ENCODE assay signal across 19 cellular contexts in the genomic region with DNA sequence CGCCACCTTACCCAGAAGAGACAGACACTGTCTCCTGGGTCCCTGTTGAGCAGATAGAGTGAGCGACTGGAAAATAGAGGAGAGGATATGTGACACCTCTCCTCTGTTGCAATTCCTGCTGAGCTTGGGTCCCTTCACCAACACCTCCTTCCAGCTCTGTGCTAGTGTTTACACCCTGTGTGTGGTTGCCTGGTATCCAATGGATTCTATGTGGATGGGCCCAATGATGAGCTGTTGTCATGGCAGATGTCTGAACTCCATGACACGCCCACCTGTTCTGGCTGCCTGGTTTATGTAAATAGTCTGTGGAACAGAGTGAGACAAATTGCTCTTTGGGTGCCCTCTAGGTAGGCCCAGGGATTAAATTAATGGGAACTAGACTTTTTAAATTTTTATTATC. TPM values are rescaled to one million over a fixed set of nuclear protein-coding genes. Genes with fewer than 3 reads are reported as not detected.
DNase-seq lines count a peak whose midpoint lies in the region; ATAC-seq and TF ChIP-seq lines count a peak whose summit lies in the region.
"Had no signal": no experiment of that assay in that cellular context is flagged by ENCODE, and none has a peak within 500 bp of the region (broad histone marks: within the 10 kb centered on the region; RNA-seq: fewer than 3 reads in every experiment).

No MANE protein-coding gene starts in this region.

- no peak overlapping the region for H2AFZ ChIP-seq in IMR-90 (replicated peaks; ENCODE audit: low read length, poor library complexity)

- no peak overlapping the region for H3K56ac ChIP-seq in IMR-90 (ENCODE audit: extremely low read depth, insufficient read depth, low read length)

- no peaks in the 10 kb centered on the region for H3K4me1 Mint-ChIP-seq in endothelial cell (ENCODE audit: unreplicated experiment)
- H3K4me1 Mint-ChIP-seq: T-helper 17 cell had no signal

- peaks cover 66% of the 10 kb centered on the region for H3K36me3 Mint-ChIP-seq in endothelial cell (ENCODE audit: low read depth, unreplicated experiment)

- no peak overlapping the region for H4K5ac ChIP-seq in IMR-90 (ENCODE audit: low read depth, low read length)

- no peaks in the 10 kb centered on the region for H3K9me3 Mint-ChIP-seq in endothelial cell (ENCODE audit: unreplicated experiment)
- H3K9me3 Mint-ChIP-seq: CD8-positive, alpha-beta T cell had no signal

- H3K27ac Mint-ChIP-seq in endothelial cell (ENCODE audit: unreplicated experiment) = no peak overlapping the region
- H3K27ac Mint-ChIP-seq: CD8-positive, alpha-beta T cell; T-helper 17 cell had no signal

- DNase-seq in NCI-H1417 (lab: John Stamatoyannopoulos, UW) = peak in 2 of 3 experiments; percentile 7 to 64
- no peak for DNase-seq in NCI-H1417 treated with DMSO at 0.1 percent for 48 hours (lab: John Stamatoyannopoulos, UW)
- no peak for DNase-seq in IMR-90
- peak; percentile 10 for DNase-seq in SHP77 treated with DMSO at 0.1 percent for 48 hours (lab: John Stamatoyannopoulos, UW)
- DNase-seq in left lobe of liver (ENCODE audit: low spot score) = no peak
- no peak for DNase-seq in EL
- DNase-seq in endothelial cell (ENCODE audit: low spot score) = no peak
- no peak for DNase-seq in activated gamma-delta T cell (lab: John Stamatoyannopoulos, UW)
- DNase-seq: 8988T; activated CD4-positive, alpha-beta T cell treated with anti-CD3 and anti-CD28 coated beads for 4 hours; activated T-cell treated with anti-CD3 and anti-CD28 coated beads, Interleukin-2, amount 50 U/mL, for 1 hour; CD8-positive, alpha-beta T cell; cortex of kidney; NCI-H1436 treated with DMSO at 0.1 percent for 48 hours; occipital lobe; T-helper 17 cell had no signal

- H3K79me1 ChIP-seq in IMR-90 (ENCODE audit: low read depth in 1 of 2, low read length in 2 of 2) = peaks cover 22 to 31% of the 10 kb centered on the region in 2 experiments

- TF ChIP-seq RAD21 in IMR-90 (IDR thresholded peaks at IDR 0.05; ENCODE audit: low read length) = no peak

- no peaks in the 10 kb centered on the region for H3K9me1 ChIP-seq in IMR-90 (ENCODE audit: insufficient read depth, low read length)

- peaks cover 79% of the 10 kb centered on the region for H3K36me3 ChIP-seq in IMR-90 (ENCODE audit: control insufficient read depth, insufficient read depth, low read length)

- no peak overlapping the region for H4K91ac ChIP-seq in IMR-90 (ENCODE audit: insufficient read depth, low read depth, low read length)

- WGBS in IMR-90 (ENCODE audit: extremely low coverage in 2 of 2, insufficient read length in 1 of 2), 2 experiments = no CpG with 5 or more reads among the region's 3 CpGs

- no peak overlapping the region for H3K4me3 Mint-ChIP-seq in endothelial cell (ENCODE audit: unreplicated experiment)
- H3K4me3 Mint-ChIP-seq: CD8-positive, alpha-beta T cell; T-helper 17 cell had no signal

- no peak overlapping the region for H2BK20ac ChIP-seq in IMR-90 (ENCODE audit: low read depth, low read length)

- H3K23ac ChIP-seq in IMR-90 (ENCODE audit: low read depth, low read length) = no peak overlapping the region

- no peak overlapping the region for H2BK15ac ChIP-seq in IMR-90 (ENCODE audit: low read depth, low read length)

- no peak overlapping the region for H3K18ac ChIP-seq in IMR-90 (ENCODE audit: low read depth, low read length)

- no peak overlapping the region for H4K8ac ChIP-seq in IMR-90 (ENCODE audit: low read depth in 2 of 2, low read length in 2 of 2)

- H3K4me2 ChIP-seq in IMR-90 (ENCODE audit: low read depth, low read length) = no peak overlapping the region

- no peak overlapping the region for H3K4ac ChIP-seq in IMR-90 (ENCODE audit: low read depth, low read length)

- TF ChIP-seq CTCF in IMR-90 (conservative IDR thresholded peaks at IDR 0.05; ENCODE audit: low read depth, low read length) (no peak), endothelial cell (IDR thresholded peaks at IDR 0.05; ENCODE audit: unreplicated experiment) (no peak)

- no peak overlapping the region for H2AK9ac ChIP-seq in IMR-90 (replicated peaks; ENCODE audit: low read depth, low read length, poor library complexity)

- in situ Hi-C loops in IMR-90 (cut with MboI; ENCODE audit: low sequenced_read_pairs) = no loop called here

- no peak overlapping the region for H3K9ac ChIP-seq in IMR-90 (ENCODE audit: low read depth, low read length)

- no peak overlapping the region for H3K4me3 ChIP-seq in IMR-90 (ENCODE audit: insufficient read depth, low read depth, low read length)
- H3K4me3 ChIP-seq: K562, suprapubic skin had no signal

- H2BK5ac ChIP-seq in IMR-90 (ENCODE audit: low read depth, low read length, poor library complexity, severe bottlenecking) = no peak overlapping the region

- dilution Hi-C loops in IMR-90 (cut with HindIII; ENCODE audit: low sequenced_read_pairs, unreplicated experiment) = no loop called here

- H3K4me1 ChIP-seq in IMR-90 (ENCODE audit: control insufficient read depth, insufficient read depth, low read length) = no peaks in the 10 kb centered on the region
- H3K4me1 ChIP-seq: suprapubic skin had no signal

- H3K9me3 ChIP-seq in IMR-90 (ENCODE audit: control insufficient read depth, insufficient read depth, low read length) = no peaks in the 10 kb centered on the region
- H3K9me3 ChIP-seq: suprapubic skin had no signal

- 0 out of 2 replicates have a peak, but pooled peaks have one; percentile 34 for ATAC-seq in IMR-90 (ENCODE audit: low read depth)
- peak; percentile 38 for ATAC-seq in left lobe of liver
- ATAC-seq: CD8-positive, alpha-beta T cell; esophagus mucosa; K562; T-helper 17 cell had no signal

- CTCF ChIA-PET in IMR-90 (lab: Yijun Ruan, JAX) = no interaction called here

- H3K27me3 ChIP-seq in IMR-90 (ENCODE audit: control insufficient read depth, insufficient read depth, low read length) = no peaks in the 10 kb centered on the region
- H3K27me3 ChIP-seq: suprapubic skin had no signal

- H4K20me1 ChIP-seq in IMR-90 (ENCODE audit: insufficient read depth, low read length) = peaks cover 12% of the 10 kb centered on the region

- POLR2A ChIA-PET in IMR-90 (lab: Charles Lee; ENCODE audit: unreplicated experiment) = no interaction called here

- intact Hi-C loops in IMR-90 (cut with micrococcal nuclease) = no loop called here

- no peak overlapping the region for H2BK120ac ChIP-seq in IMR-90 (ENCODE audit: low read depth, low read length)

- H2AK5ac ChIP-seq in IMR-90 (ENCODE audit: low read depth, low read length) = no peak overlapping the region

- H3K27ac ChIP-seq in IMR-90 (ENCODE audit: insufficient read depth, low read length) = no peak overlapping the region
- H3K27ac ChIP-seq: suprapubic skin had no signal

- no peaks in the 10 kb centered on the region for H3K27me3 Mint-ChIP-seq in endothelial cell (ENCODE audit: unreplicated experiment)
- H3K27me3 Mint-ChIP-seq: T-helper 17 cell had no signal

- BruUV-seq in IMR-90 (replicated peaks; lab: Mats Ljungman, UMichigan) = no TSS peak

- TF ChIP-seq POLR2A in IMR-90 (IDR thresholded peaks at IDR 0.05; ENCODE audit: low read depth, low read length) = no peak

- no peak overlapping the region for H3K14ac ChIP-seq in IMR-90 (replicated peaks; ENCODE audit: low read depth, low read length)

TF ChIP-seq in IMR-90, 13 proteins besides CTCF, POLR2A, EP300 and RAD21:
- no peak for TF ChIP-seq USF2 (IDR thresholded peaks at IDR 0.05; ENCODE audit: low read depth, low read length)
- TF ChIP-seq FOS (IDR thresholded peaks at IDR 0.05; ENCODE audit: low read depth, low read length) = no peak
TF ChIP-seq in IMR-90: peak in this region for 0.

RNA-seq across cellular contexts. Expression of gene RBM5, which starts 23.7 kb away (rescaled TPM):
- 121 and 122 TPM in 2 replicates for total RNA-seq in IMR-90 (2012; rRNA removed)
- polyA plus RNA-seq in IMR-90 (2012; rRNA removed) = 143 and 155 TPM in 2 replicates
- 28.3 and 37.6 TPM in 2 replicates for polyA plus RNA-seq in IMR-90 (2012; cell fraction: cytosol; rRNA removed)
- 374 and 1,169 TPM in 2 replicates for polyA plus RNA-seq in IMR-90 (2012; cell fraction: nucleus; rRNA removed; ENCODE audit: low replicate concordance)
- total RNA-seq in left lobe of liver = 50.9 TPM
- total RNA-seq in endothelial cell (ENCODE audit: unreplicated experiment) = 219 TPM

RNA-seq across cellular contexts. Expression of gene SEMA3F, which starts 42.7 kb away (rescaled TPM):
- total RNA-seq in IMR-90 (2012; rRNA removed) (7.3 and 9.2 TPM in 2 replicates), left lobe of liver (4.0 TPM), endothelial cell (ENCODE audit: unreplicated experiment) (21.3 TPM)
- polyA plus RNA-seq in IMR-90 (2012; rRNA removed) = 23.3 and 26.7 TPM in 2 replicates
- 18.0 and 30.3 TPM in 2 replicates for polyA plus RNA-seq in IMR-90 (2012; cell fraction: cytosol; rRNA removed)
- 18.6 and 46.8 TPM in 2 replicates for polyA plus RNA-seq in IMR-90 (2012; cell fraction: nucleus; rRNA removed; ENCODE audit: low replicate concordance)

Comparison
In these comparisons a context has a peak if more than half of its experiments do, and no peak if none do; other contexts are left out.
1. DNase-seq: peak in NCI-H1417 (2 of 3) and SHP77 treated with DMSO at 0.1 percent for 48 hours (single experiment); none in NCI-H1417 treated with DMSO at 0.1 percent for 48 hours (single experiment), IMR-90 (single experiment), left lobe of liver (single experiment), EL (single experiment), endothelial cell (single experiment) and activated gamma-delta T cell (single experiment).